Comparison of ENCODE assay signal across 8 cellular contexts in genomic region chr9:115035872-115036612, GRCh38.
DNase-seq lines count a peak whose midpoint lies in the region; ATAC-seq and TF ChIP-seq lines count a peak whose summit lies in the region.

No MANE protein-coding gene starts in this region.

- CTCF ChIA-PET in Caco-2 (lab: Charles Lee) = no interaction called here

- H3K4me3 ChIP-seq in Caco-2 (ENCODE audit: low read depth, low read length) = no peak overlapping the region
- H3K4me3 ChIP-seq in kidney epithelial cell (ENCODE audit: low read depth, low read length) = no peak overlapping the region
- no peak overlapping the region for H3K4me3 ChIP-seq in uterus

- POLR2A ChIA-PET in Caco-2 (lab: Charles Lee) = no interaction called here

- intact Hi-C loops in Caco-2 (cut with micrococcal nuclease; ENCODE audit: unreplicated experiment) = no loop called here
- intact Hi-C loops in activated T-helper 1 cell treated with anti-CD3 and anti-CD28 coated beads, Interleukin-12 subunit alpha, Interleukin-12 subunit beta, Interleukin-2, Interleukin-4 antibody, amounts not matched to agents 30 ng/mL and 10 ng/mL and 1 ng/mL, durations not matched to agents 14 hours and 24 hours and 36 hours (cut with micrococcal nuclease) = loop anchor here (1.0 kb wide), 3 partner anchors 78 to 169 kb away; no protein-coding TSS in a partner anchor
- intact Hi-C loops in uterus (cut with DNase I; ENCODE audit: low total_unique reads) = no loop called here

- H3K9me3 Mint-ChIP-seq in Caco-2 (ENCODE audit: unreplicated experiment) = no peaks in the 10 kb centered on the region
- no peaks in the 10 kb centered on the region for H3K9me3 Mint-ChIP-seq in activated T-helper 1 cell treated with anti-CD3 and anti-CD28 coated beads, Interleukin-12 subunit alpha, Interleukin-12 subunit beta, Interleukin-2, Interleukin-4 antibody, amounts not matched to agents 30 ng/mL and 10 ng/mL and 1 ng/mL, durations not matched to agents 14 hours and 24 hours and 36 hours

- H3K4me1 ChIP-seq in Caco-2 (peaks cover 28% of the 10 kb centered on the region), uterus (no peaks in the 10 kb centered on the region)

- no TSS peak for BruUV-seq in Caco-2 (replicated peaks; lab: Mats Ljungman, UMichigan)

- no peaks in the 10 kb centered on the region for H3K27me3 Mint-ChIP-seq in Caco-2 (ENCODE audit: insufficient read depth, unreplicated experiment)
- peaks cover 5% of the 10 kb centered on the region for H3K27me3 Mint-ChIP-seq in activated T-helper 1 cell treated with anti-CD3 and anti-CD28 coated beads, Interleukin-12 subunit alpha, Interleukin-12 subunit beta, Interleukin-2, Interleukin-4 antibody, amounts not matched to agents 30 ng/mL and 10 ng/mL and 1 ng/mL, durations not matched to agents 14 hours and 24 hours and 36 hours (ENCODE audit: insufficient read depth)

- DNase-seq in Caco-2 (no peak), kidney epithelial cell (ENCODE audit: low read depth) (peak; percentile 61), uterus (no peak), NCI-H2029 treated with DMSO at 0.1 percent for 48 hours (lab: John Stamatoyannopoulos, UW) (no peak), NCI-H69 (lab: John Stamatoyannopoulos, UW) (no peak)
- no peak for DNase-seq in activated T-helper 1 cell treated with anti-CD3 and anti-CD28 coated beads, Interleukin-12 subunit alpha, Interleukin-12 subunit beta, Interleukin-2, Interleukin-4 antibody, amounts not matched to agents 30 ng/mL and 10 ng/mL and 1 ng/mL, durations not matched to agents 14 hours and 24 hours and 36 hours (ENCODE audit: low spot score)

- no peak overlapping the region for H3K4me3 Mint-ChIP-seq in Caco-2 (ENCODE audit: unreplicated experiment)
- H3K4me3 Mint-ChIP-seq in activated T-helper 1 cell treated with anti-CD3 and anti-CD28 coated beads, Interleukin-12 subunit alpha, Interleukin-12 subunit beta, Interleukin-2, Interleukin-4 antibody, amounts not matched to agents 30 ng/mL and 10 ng/mL and 1 ng/mL, durations not matched to agents 14 hours and 24 hours and 36 hours = peak overlapping the region; percentile 31

- TF ChIP-seq POLR2A in uterus (IDR thresholded peaks at IDR 0.05) = no peak

- H3K36me3 Mint-ChIP-seq in Caco-2 (ENCODE audit: insufficient read depth, unreplicated experiment) = peaks cover 5% of the 10 kb centered on the region
- H3K36me3 Mint-ChIP-seq in activated T-helper 1 cell treated with anti-CD3 and anti-CD28 coated beads, Interleukin-12 subunit alpha, Interleukin-12 subunit beta, Interleukin-2, Interleukin-4 antibody, amounts not matched to agents 30 ng/mL and 10 ng/mL and 1 ng/mL, durations not matched to agents 14 hours and 24 hours and 36 hours (ENCODE audit: low read depth) = no peaks in the 10 kb centered on the region

- peak; percentile 95 for ATAC-seq in GM19455 (IDR thresholded peaks at IDR 0.05; ENCODE audit: unreplicated experiment)
- ATAC-seq in HG03442 (IDR thresholded peaks at IDR 0.05; ENCODE audit: unreplicated experiment) = peak; percentile 86

- peak overlapping the region; percentile 56 to 65 for H3K27ac ChIP-seq in uterus

- H3K36me3 ChIP-seq in Caco-2 (ENCODE audit: control insufficient read depth, insufficient read depth, low read length) (no peaks in the 10 kb centered on the region), kidney epithelial cell (ENCODE audit: control insufficient read depth, insufficient read depth, low read length) (peaks cover 2% of the 10 kb centered on the region), uterus (no peaks in the 10 kb centered on the region)

- H3K27ac Mint-ChIP-seq in Caco-2 (ENCODE audit: unreplicated experiment) = peak overlapping the region; percentile 36
- H3K27ac Mint-ChIP-seq in activated T-helper 1 cell treated with anti-CD3 and anti-CD28 coated beads, Interleukin-12 subunit alpha, Interleukin-12 subunit beta, Interleukin-2, Interleukin-4 antibody, amounts not matched to agents 30 ng/mL and 10 ng/mL and 1 ng/mL, durations not matched to agents 14 hours and 24 hours and 36 hours = peak overlapping the region; percentile 84

- peaks cover 22% of the 10 kb centered on the region for H3K4me1 Mint-ChIP-seq in Caco-2 (ENCODE audit: low read depth, unreplicated experiment)
- H3K4me1 Mint-ChIP-seq in activated T-helper 1 cell treated with anti-CD3 and anti-CD28 coated beads, Interleukin-12 subunit alpha, Interleukin-12 subunit beta, Interleukin-2, Interleukin-4 antibody, amounts not matched to agents 30 ng/mL and 10 ng/mL and 1 ng/mL, durations not matched to agents 14 hours and 24 hours and 36 hours (ENCODE audit: low read depth) = peaks cover 40% of the 10 kb centered on the region

- TF ChIP-seq CTCF in Caco-2 (IDR thresholded peaks at IDR 0.05; ENCODE audit: insufficient read depth in 1 of 2, low read depth in 1 of 2, low read length in 1 of 2, severe bottlenecking in 1 of 2, unreplicated experiment in 1 of 2) (no peak), kidney epithelial cell (IDR thresholded peaks at IDR 0.05; ENCODE audit: insufficient read depth, low read length, poor library complexity, severe bottlenecking) (no peak), uterus (IDR thresholded peaks at IDR 0.05) (no peak)

- H3K27me3 ChIP-seq in Caco-2 (replicated peaks; ENCODE audit: control insufficient read depth, insufficient read depth, low read length) = no peaks in the 10 kb centered on the region
- H3K27me3 ChIP-seq in kidney epithelial cell (ENCODE audit: control insufficient read depth, insufficient read depth, low read length) = no peaks in the 10 kb centered on the region
- H3K27me3 ChIP-seq in uterus = no peaks in the 10 kb centered on the region

- H3K9me3 ChIP-seq in Caco-2 (no peaks in the 10 kb centered on the region), uterus (no peaks in the 10 kb centered on the region)
